In the genomic region with DNA sequence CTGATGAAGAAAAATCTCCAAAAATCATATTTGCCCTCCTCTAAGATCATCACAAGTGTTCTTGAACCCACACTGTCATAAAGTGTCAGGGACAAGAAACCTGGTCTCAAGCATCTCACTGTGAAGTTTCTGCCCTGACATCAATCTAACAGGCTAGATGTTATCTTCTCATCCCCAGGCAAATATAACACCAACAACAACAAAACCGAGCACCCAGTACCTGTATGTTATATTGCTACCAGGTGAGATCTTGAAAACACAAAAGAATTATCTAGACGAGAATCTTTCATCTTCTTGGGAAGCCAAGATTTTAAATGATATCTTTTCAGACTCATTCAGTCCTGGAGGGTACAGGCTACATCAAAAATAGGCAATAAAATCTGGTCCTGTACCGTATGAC, we compare ENCODE assay signal across 24 cellular contexts.
"Had no signal": no experiment of that assay in that cellular context is flagged by ENCODE, and none has a peak within 500 bp of the region (broad histone marks: within the 10 kb centered on the region; RNA-seq: fewer than 3 reads in every experiment).

No MANE protein-coding gene starts in this region.

- H3K36me3 ChIP-seq: colonic mucosa had no signal

- H3K9me3 ChIP-seq: colonic mucosa, esophagus muscularis mucosa, esophagus squamous epithelium, gastrocnemius medialis, gastroesophageal sphincter had no signal

- ATAC-seq: effector memory CD8-positive, alpha-beta T cell; esophagus mucosa; foreskin keratinocyte; gastrocnemius medialis; gastroesophageal sphincter; heart left ventricle; heart right ventricle had no signal

- H3K4me3 ChIP-seq: colonic mucosa, coronary artery, dorsolateral prefrontal cortex, esophagus muscularis mucosa, esophagus squamous epithelium, gastrocnemius medialis, gastroesophageal sphincter, heart left ventricle, heart right ventricle had no signal

- H3K27ac ChIP-seq: colonic mucosa, coronary artery, dorsolateral prefrontal cortex, epithelial cell of prostate, esophagus muscularis mucosa, esophagus squamous epithelium, foreskin keratinocyte, gastrocnemius medialis, gastroesophageal sphincter, heart left ventricle, heart right ventricle had no signal

- H3K27me3 ChIP-seq: colonic mucosa, dorsolateral prefrontal cortex, esophagus muscularis mucosa, esophagus squamous epithelium, foreskin keratinocyte, gastrocnemius medialis, gastroesophageal sphincter, heart left ventricle, heart right ventricle had no signal

- DNase-seq: colonic mucosa; cortex of kidney; dermis blood vessel endothelial cell; dorsolateral prefrontal cortex; effector CD4-positive, alpha-beta T cell; effector CD8-positive, alpha-beta T cell; effector memory CD4-positive, alpha-beta T cell; effector memory CD8-positive, alpha-beta T cell; endodermal cell; erythroblast; esophagus squamous epithelium; foreskin fibroblast; foreskin keratinocyte; foreskin melanocyte; gastrocnemius medialis; glutamatergic neuron; head of caudate nucleus; heart left ventricle; heart right ventricle had no signal

- H3K4me1 ChIP-seq: colonic mucosa, esophagus squamous epithelium, foreskin keratinocyte, gastrocnemius medialis, gastroesophageal sphincter, heart left ventricle, heart right ventricle had no signal
